1 cellular context compared by ENCODE assay signal in the genomic region with DNA sequence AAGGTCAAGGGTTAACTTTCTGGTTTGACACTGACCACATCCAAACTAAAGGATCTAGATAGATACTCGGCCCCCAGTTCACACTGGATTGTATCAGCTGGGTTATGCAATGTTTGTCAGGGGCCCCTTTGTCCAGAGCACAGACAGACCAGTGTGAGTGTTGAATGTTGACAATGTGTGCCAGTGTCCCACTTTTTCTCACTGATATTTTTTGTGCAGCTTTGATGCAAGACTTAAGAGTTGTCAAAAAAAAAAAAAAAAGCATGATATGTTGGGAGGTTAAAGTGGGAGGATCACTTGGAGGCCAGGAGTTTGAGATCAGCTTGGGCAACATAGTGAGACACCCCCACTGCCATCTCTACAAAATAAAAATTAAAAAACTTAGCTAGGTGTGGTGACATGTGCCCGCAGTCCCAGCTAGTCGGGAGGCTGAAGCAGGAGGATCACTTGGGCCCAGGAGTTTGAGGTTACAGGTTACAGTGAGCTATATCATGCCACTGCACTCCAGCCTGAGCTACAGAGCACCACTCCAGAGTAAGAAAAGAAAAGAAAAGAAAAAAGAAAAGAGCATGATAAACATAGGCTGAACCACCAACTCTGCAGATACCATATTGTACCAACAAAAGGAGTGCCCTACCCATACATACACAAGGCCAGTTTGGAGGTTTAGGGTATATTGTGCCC.
TF ChIP-seq lines count a peak whose summit lies in the region.

No MANE protein-coding gene starts in this region.

TF ChIP-seq in HepG2, 621 proteins besides CTCF, POLR2A, EP300 and RAD21 (continued from another document and continues in another):
- TF ChIP-seq HNF1A (IDR thresholded peaks at IDR 0.05; ENCODE audit: low read depth) (peak; percentile 81), HNF1A (CRISPR knock-in tag; IDR thresholded peaks at IDR 0.05; ENCODE audit: borderline replicate concordance) (peak; percentile 91; the same call in 1 of the 2 replicates), SP4 (CRISPR knock-in tag; IDR thresholded peaks at IDR 0.05) (peak; percentile 45; the same call in 1 of the 2 replicates), ARID2 (CRISPR knock-in tag; IDR thresholded peaks at IDR 0.05; ENCODE audit: borderline replicate concordance) (no peak), SMAD3 (CRISPR knock-in tag; IDR thresholded peaks at IDR 0.05) (peak; percentile 86), SOX13 (IDR thresholded peaks at IDR 0.05) (peak; percentile 97), SOX13 (CRISPR knock-in tag; conservative IDR thresholded peaks at IDR 0.05 in 1 of 2, IDR thresholded peaks at IDR 0.05 in 1 of 2) (peak in 1 of 2 experiments; percentile 97; a peak in 2 of 4 replicates), NFYB (CRISPR knock-in tag; IDR thresholded peaks at IDR 0.05) (no peak), SRY (CRISPR knock-in tag; IDR thresholded peaks at IDR 0.05) (no peak), ZNF547 (CRISPR knock-in tag; IDR thresholded peaks at IDR 0.05) (no peak), SMAD9 (CRISPR knock-in tag; IDR thresholded peaks at IDR 0.05) (no peak), HMGXB4 (CRISPR knock-in tag; IDR thresholded peaks at IDR 0.05; ENCODE audit: borderline replicate concordance in 1 of 2, low read depth in 1 of 2) (0 out of 4 replicates have a peak, but pooled peaks of 1 of the 2 experiments have one; percentile 37), MAZ (IDR thresholded peaks at IDR 0.05; ENCODE audit: borderline replicate concordance, low read depth, low read length) (no peak), MAZ (CRISPR knock-in tag; IDR thresholded peaks at IDR 0.05; ENCODE audit: low read depth) (0 out of 2 replicates have a peak, but pooled peaks have one; percentile 31), ZFP36L1 (CRISPR knock-in tag; IDR thresholded peaks at IDR 0.05) (no peak), PAXIP1 (CRISPR knock-in tag; conservative IDR thresholded peaks at IDR 0.05) (peak; percentile 92), NCOA5 (CRISPR knock-in tag; IDR thresholded peaks at IDR 0.05) (no peak), PLRG1 (conservative IDR thresholded peaks at IDR 0.05) (no peak), ZFP37 (CRISPR knock-in tag; IDR thresholded peaks at IDR 0.05; ENCODE audit: borderline replicate concordance) (no peak), ATF1 (CRISPR knock-in tag; IDR thresholded peaks at IDR 0.05) (no peak), ZNF282 (IDR thresholded peaks at IDR 0.05; ENCODE audit: partially characterized antibody) (no peak), DRAP1 (CRISPR knock-in tag; IDR thresholded peaks at IDR 0.05) (0 out of 2 replicates have a peak, but pooled peaks have one; percentile 29), RAD51 (IDR thresholded peaks at IDR 0.05; ENCODE audit: borderline replicate concordance) (no peak), USF2 (IDR thresholded peaks at IDR 0.05; ENCODE audit: low read depth, low read length) (no peak), USF2 (CRISPR knock-in tag; IDR thresholded peaks at IDR 0.05; ENCODE audit: borderline replicate concordance) (no peak), CEBPB (IDR thresholded peaks at IDR 0.05; ENCODE audit: borderline replicate concordance, low read depth, low read length) (peak; percentile 91), ARNT (IDR thresholded peaks at IDR 0.05) (no peak), TP53 (CRISPR knock-in tag; conservative IDR thresholded peaks at IDR 0.05) (no peak), RFXANK (CRISPR knock-in tag; IDR thresholded peaks at IDR 0.05) (no peak), MAF1 (CRISPR knock-in tag; IDR thresholded peaks at IDR 0.05; ENCODE audit: borderline replicate concordance) (no peak), NFIB (CRISPR knock-in tag; IDR thresholded peaks at IDR 0.05; ENCODE audit: borderline replicate concordance) (no peak), ZNF629 (CRISPR knock-in tag; conservative IDR thresholded peaks at IDR 0.05) (0 out of 2 replicates have a peak, but pooled peaks have one; percentile 4), POGZ (CRISPR knock-in tag; IDR thresholded peaks at IDR 0.05) (peak; percentile 84), ZFYVE20 (CRISPR knock-in tag; IDR thresholded peaks at IDR 0.05; ENCODE audit: borderline replicate concordance, low read depth) (no peak), MXD4 (CRISPR knock-in tag; IDR thresholded peaks at IDR 0.05) (no peak), HNRNPH1 (optimal IDR thresholded peaks at IDR 0.05; ENCODE audit: low read depth, low read length) (no peak), SIX4 (CRISPR knock-in tag; IDR thresholded peaks at IDR 0.05) (peak; percentile 79)
- TF ChIP-seq, protein P1, sequence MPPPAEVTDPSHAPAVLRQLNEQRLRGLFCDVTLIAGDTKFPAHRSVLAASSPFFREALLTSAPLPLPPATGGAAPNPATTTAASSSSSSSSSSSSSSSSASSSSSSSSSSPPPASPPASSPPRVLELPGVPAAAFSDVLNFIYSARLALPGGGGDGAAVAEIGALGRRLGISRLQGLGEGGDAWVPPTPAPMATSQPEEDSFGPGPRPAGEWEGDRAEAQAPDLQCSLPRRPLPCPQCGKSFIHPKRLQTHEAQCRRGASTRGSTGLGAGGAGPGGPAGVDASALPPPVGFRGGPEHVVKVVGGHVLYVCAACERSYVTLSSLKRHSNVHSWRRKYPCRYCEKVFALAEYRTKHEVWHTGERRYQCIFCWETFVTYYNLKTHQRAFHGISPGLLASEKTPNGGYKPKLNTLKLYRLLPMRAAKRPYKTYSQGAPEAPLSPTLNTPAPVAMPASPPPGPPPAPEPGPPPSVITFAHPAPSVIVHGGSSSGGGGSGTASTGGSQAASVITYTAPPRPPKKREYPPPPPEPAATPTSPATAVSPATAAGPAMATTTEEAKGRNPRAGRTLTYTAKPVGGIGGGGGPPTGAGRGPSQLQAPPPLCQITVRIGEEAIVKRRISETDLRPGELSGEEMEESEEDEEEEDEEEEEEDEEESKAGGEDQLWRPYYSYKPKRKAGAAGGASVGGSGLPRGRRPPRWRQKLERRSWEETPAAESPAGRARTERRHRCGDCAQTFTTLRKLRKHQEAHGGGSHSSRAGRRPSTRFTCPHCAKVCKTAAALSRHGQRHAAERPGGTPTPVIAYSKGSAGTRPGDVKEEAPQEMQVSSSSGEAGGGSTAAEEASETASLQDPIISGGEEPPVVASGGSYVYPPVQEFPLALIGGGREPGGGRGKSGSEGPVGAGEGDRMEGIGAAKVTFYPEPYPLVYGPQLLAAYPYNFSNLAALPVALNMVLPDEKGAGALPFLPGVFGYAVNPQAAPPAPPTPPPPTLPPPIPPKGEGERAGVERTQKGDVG (CRISPR knock-in tag; IDR thresholded peaks at IDR 0.05; ENCODE audit: borderline replicate concordance) = no peak
- TF ChIP-seq, protein P2, sequence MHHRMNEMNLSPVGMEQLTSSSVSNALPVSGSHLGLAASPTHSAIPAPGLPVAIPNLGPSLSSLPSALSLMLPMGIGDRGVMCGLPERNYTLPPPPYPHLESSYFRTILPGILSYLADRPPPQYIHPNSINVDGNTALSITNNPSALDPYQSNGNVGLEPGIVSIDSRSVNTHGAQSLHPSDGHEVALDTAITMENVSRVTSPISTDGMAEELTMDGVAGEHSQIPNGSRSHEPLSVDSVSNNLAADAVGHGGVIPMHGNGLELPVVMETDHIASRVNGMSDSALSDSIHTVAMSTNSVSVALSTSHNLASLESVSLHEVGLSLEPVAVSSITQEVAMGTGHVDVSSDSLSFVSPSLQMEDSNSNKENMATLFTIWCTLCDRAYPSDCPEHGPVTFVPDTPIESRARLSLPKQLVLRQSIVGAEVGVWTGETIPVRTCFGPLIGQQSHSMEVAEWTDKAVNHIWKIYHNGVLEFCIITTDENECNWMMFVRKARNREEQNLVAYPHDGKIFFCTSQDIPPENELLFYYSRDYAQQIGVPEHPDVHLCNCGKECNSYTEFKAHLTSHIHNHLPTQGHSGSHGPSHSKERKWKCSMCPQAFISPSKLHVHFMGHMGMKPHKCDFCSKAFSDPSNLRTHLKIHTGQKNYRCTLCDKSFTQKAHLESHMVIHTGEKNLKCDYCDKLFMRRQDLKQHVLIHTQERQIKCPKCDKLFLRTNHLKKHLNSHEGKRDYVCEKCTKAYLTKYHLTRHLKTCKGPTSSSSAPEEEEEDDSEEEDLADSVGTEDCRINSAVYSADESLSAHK (CRISPR knock-in tag; IDR thresholded peaks at IDR 0.05; ENCODE audit: borderline replicate concordance) = no peak
- TF ChIP-seq, protein P3, sequence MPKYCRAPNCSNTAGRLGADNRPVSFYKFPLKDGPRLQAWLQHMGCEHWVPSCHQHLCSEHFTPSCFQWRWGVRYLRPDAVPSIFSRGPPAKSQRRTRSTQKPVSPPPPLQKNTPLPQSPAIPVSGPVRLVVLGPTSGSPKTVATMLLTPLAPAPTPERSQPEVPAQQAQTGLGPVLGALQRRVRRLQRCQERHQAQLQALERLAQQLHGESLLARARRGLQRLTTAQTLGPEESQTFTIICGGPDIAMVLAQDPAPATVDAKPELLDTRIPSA (CRISPR knock-in tag; IDR thresholded peaks at IDR 0.05; ENCODE audit: borderline replicate concordance) = no peak
